In genomic region chr16:72876981-72877373, GRCh38 we compare ENCODE assay signal across 12 cellular contexts.
A peak's percentile ranks its signal among the peaks of the same experiment; 100 is the strongest.
DNase-seq lines count a peak whose midpoint lies in the region; FAIRE-seq and TF ChIP-seq lines count a peak whose summit lies in the region.
"Had no signal": no experiment of that assay in that cellular context is flagged by ENCODE, and none has a peak within 500 bp of the region (broad histone marks: within the 10 kb centered on the region; RNA-seq: fewer than 3 reads in every experiment).

No MANE protein-coding gene starts in this region.

- H3K27me3 Mint-ChIP-seq in T-helper 1 cell treated with Interleukin-12 subunit alpha and Interleukin-12 subunit beta and Interleukin-4 antibody, amounts not matched to agents 30 μg/mL and 1 μg/mL, for 36 hours (ENCODE audit: low read depth): no peaks in the 10 kb centered on the region
- H3K27me3 Mint-ChIP-seq in activated T-helper 2 cell treated with anti-CD3 and anti-CD28 coated beads, Interferon-gamma antibody, Interleukin-2, Interleukin-4, amounts not matched to agents 10 μg/mL and 5 μg/mL and 100 μg/mL, durations not matched to agents 14 hours and 24 hours and 36 hours (ENCODE audit: low read depth): no peaks in the 10 kb centered on the region
- H3K27me3 Mint-ChIP-seq: activated naive CD8-positive, alpha-beta T cell treated with anti-CD3 and anti-CD28 coated beads, Interleukin-2, amount 50 U/mL, for 24 hours had no signal

- H3K9ac ChIP-seq in keratinocyte (ENCODE audit: control insufficient read depth, extremely low read depth, insufficient read depth, low read length): no peak overlapping the region

- H3K27ac ChIP-seq in keratinocyte (ENCODE audit: control insufficient read depth, insufficient read depth, low read length): peak overlapping the region; percentile 10
- H3K27ac ChIP-seq in thyroid gland: peak overlapping the region; percentile 72 to 84 (median 83)

- no peak for TF ChIP-seq POLR2A in thyroid gland (IDR thresholded peaks at IDR 0.05)

- H3K4me3 Mint-ChIP-seq in T-helper 1 cell treated with Interleukin-12 subunit alpha and Interleukin-12 subunit beta and Interleukin-4 antibody, amounts not matched to agents 30 μg/mL and 1 μg/mL, for 36 hours: peak overlapping the region; percentile 33
- peak overlapping the region; percentile 38 for H3K4me3 Mint-ChIP-seq in activated T-helper 2 cell treated with anti-CD3 and anti-CD28 coated beads, Interferon-gamma antibody, Interleukin-2, Interleukin-4, amounts not matched to agents 10 μg/mL and 5 μg/mL and 100 μg/mL, durations not matched to agents 14 hours and 24 hours and 36 hours (ENCODE audit: low read depth)
- H3K4me3 Mint-ChIP-seq: activated naive CD8-positive, alpha-beta T cell treated with anti-CD3 and anti-CD28 coated beads, Interleukin-2, amount 50 U/mL, for 24 hours had no signal

- 88 to 89% methylated on average over 9 of the region's 9 CpGs for WGBS in thyroid gland, 2 donors

- DNase-seq in T-helper 1 cell (no peak), keratinocyte (ENCODE audit: low read depth, low spot score) (no peak), thyroid gland (no peak), NCI-H2196 treated with DMSO at 0.1 percent for 48 hours (lab: John Stamatoyannopoulos, UW; ENCODE audit: unreplicated experiment) (no peak), HPDE6-E6E7 (ENCODE audit: extremely low spot score) (no peak), NCI-H2029 treated with DMSO at 0.1 percent for 48 hours (lab: John Stamatoyannopoulos, UW) (no peak)
- no peak for DNase-seq in activated T-helper 2 cell treated with anti-CD3 and anti-CD28 coated beads, Interferon-gamma antibody, Interleukin-2, Interleukin-4, amounts not matched to agents 10 μg/mL and 5 μg/mL and 100 μg/mL, durations not matched to agents 14 hours and 24 hours and 36 hours (ENCODE audit: low spot score)
- DNase-seq: GOT3, NCI-H1436, OCI-M1 had no signal

- no peaks in the 10 kb centered on the region for H3K9me3 ChIP-seq in keratinocyte (ENCODE audit: control insufficient read depth, low read depth, low read length)
- no peaks in the 10 kb centered on the region for H3K9me3 ChIP-seq in thyroid gland

- H3K4me1 ChIP-seq in keratinocyte (ENCODE audit: control insufficient read depth, extremely low read depth, insufficient read depth, low read length): peaks cover 35% of the 10 kb centered on the region
- peaks cover 23 to 48% of the 10 kb centered on the region in 2 donors for H3K4me1 ChIP-seq in thyroid gland

- no peak overlapping the region for H2AFZ ChIP-seq in keratinocyte (ENCODE audit: control insufficient read depth, low read length)

- no peak overlapping the region for H3K27ac Mint-ChIP-seq in T-helper 1 cell treated with Interleukin-12 subunit alpha and Interleukin-12 subunit beta and Interleukin-4 antibody, amounts not matched to agents 30 μg/mL and 1 μg/mL, for 36 hours
- H3K27ac Mint-ChIP-seq in activated T-helper 2 cell treated with anti-CD3 and anti-CD28 coated beads, Interferon-gamma antibody, Interleukin-2, Interleukin-4, amounts not matched to agents 10 μg/mL and 5 μg/mL and 100 μg/mL, durations not matched to agents 14 hours and 24 hours and 36 hours: no peak overlapping the region
- H3K27ac Mint-ChIP-seq: activated naive CD8-positive, alpha-beta T cell treated with anti-CD3 and anti-CD28 coated beads, Interleukin-2, amount 50 U/mL, for 24 hours had no signal

- H3K27me3 ChIP-seq in keratinocyte (ENCODE audit: control insufficient read depth, extremely low read depth, insufficient read depth, low read length) (no peaks in the 10 kb centered on the region), thyroid gland (no peaks in the 10 kb centered on the region)

- intact Hi-C loops in activated T-helper 2 cell treated with anti-CD3 and anti-CD28 coated beads, Interferon-gamma antibody, Interleukin-2, Interleukin-4, amounts not matched to agents 10 μg/mL and 5 μg/mL and 100 μg/mL, durations not matched to agents 14 hours and 24 hours and 36 hours (cut with micrococcal nuclease): no loop called here
- intact Hi-C loops in thyroid gland (cut with DNase I): no loop called here

- no peak overlapping the region for H3K4me3 ChIP-seq in keratinocyte (ENCODE audit: control insufficient read depth in 2 of 3, extremely low read depth in 1 of 3, insufficient read depth in 2 of 3, low read depth in 1 of 3, low read length in 3 of 3)
- no peak overlapping the region for H3K4me3 ChIP-seq in thyroid gland (replicated peaks in 1 of 3)

- no peaks in the 10 kb centered on the region for H3K9me3 Mint-ChIP-seq in T-helper 1 cell treated with Interleukin-12 subunit alpha and Interleukin-12 subunit beta and Interleukin-4 antibody, amounts not matched to agents 30 μg/mL and 1 μg/mL, for 36 hours
- no peaks in the 10 kb centered on the region for H3K9me3 Mint-ChIP-seq in activated T-helper 2 cell treated with anti-CD3 and anti-CD28 coated beads, Interferon-gamma antibody, Interleukin-2, Interleukin-4, amounts not matched to agents 10 μg/mL and 5 μg/mL and 100 μg/mL, durations not matched to agents 14 hours and 24 hours and 36 hours
- H3K9me3 Mint-ChIP-seq: activated naive CD8-positive, alpha-beta T cell treated with anti-CD3 and anti-CD28 coated beads, Interleukin-2, amount 50 U/mL, for 24 hours had no signal

- dilution Hi-C loops in keratinocyte (cut with MboI; ENCODE audit: extremely low pct_ligation_motif_present, low sequenced_read_pairs): no loop called here

- no peaks in the 10 kb centered on the region for H3K36me3 ChIP-seq in keratinocyte (ENCODE audit: control insufficient read depth in 2 of 2, extremely low read depth in 1 of 2, insufficient read depth in 2 of 2, low read length in 2 of 2)
- H3K36me3 ChIP-seq in thyroid gland: no peaks in the 10 kb centered on the region

- no peak for FAIRE-seq in keratinocyte (lab: Jason Lieb, UNC)

- no peaks in the 10 kb centered on the region for H3K9me1 ChIP-seq in keratinocyte (ENCODE audit: control insufficient read depth, extremely low read depth, insufficient read depth, low read length)

- TF ChIP-seq CTCF in keratinocyte (optimal IDR thresholded peaks at IDR 0.05 in 1 of 3, IDR thresholded peaks at IDR 0.05 in 1 of 3, conservative IDR thresholded peaks at IDR 0.05 in 1 of 3; ENCODE audit: extremely low read depth in 1 of 3, insufficient read depth in 2 of 3, low read length in 3 of 3) (no peak), thyroid gland (IDR thresholded peaks at IDR 0.05) (no peak)

- no peaks in the 10 kb centered on the region for H3K79me2 ChIP-seq in keratinocyte (ENCODE audit: control insufficient read depth, insufficient read depth, low read length)

- H3K36me3 Mint-ChIP-seq in T-helper 1 cell treated with Interleukin-12 subunit alpha and Interleukin-12 subunit beta and Interleukin-4 antibody, amounts not matched to agents 30 μg/mL and 1 μg/mL, for 36 hours (ENCODE audit: low read depth): no peaks in the 10 kb centered on the region
- H3K36me3 Mint-ChIP-seq in activated T-helper 2 cell treated with anti-CD3 and anti-CD28 coated beads, Interferon-gamma antibody, Interleukin-2, Interleukin-4, amounts not matched to agents 10 μg/mL and 5 μg/mL and 100 μg/mL, durations not matched to agents 14 hours and 24 hours and 36 hours (ENCODE audit: low read depth): no peaks in the 10 kb centered on the region

- H3K4me2 ChIP-seq in keratinocyte (ENCODE audit: control insufficient read depth, extremely low read depth, insufficient read depth, low read depth, low read length): peak overlapping the region; percentile 35

- H3K4me1 Mint-ChIP-seq in T-helper 1 cell treated with Interleukin-12 subunit alpha and Interleukin-12 subunit beta and Interleukin-4 antibody, amounts not matched to agents 30 μg/mL and 1 μg/mL, for 36 hours (ENCODE audit: low read depth): peaks cover 17% of the 10 kb centered on the region
- H3K4me1 Mint-ChIP-seq in activated T-helper 2 cell treated with anti-CD3 and anti-CD28 coated beads, Interferon-gamma antibody, Interleukin-2, Interleukin-4, amounts not matched to agents 10 μg/mL and 5 μg/mL and 100 μg/mL, durations not matched to agents 14 hours and 24 hours and 36 hours (ENCODE audit: low read depth): peaks cover 22% of the 10 kb centered on the region

- H4K20me1 ChIP-seq in keratinocyte (ENCODE audit: control insufficient read depth, extremely low read depth, insufficient read depth, low read length): no peaks in the 10 kb centered on the region
